ENCODE assay signal across 1 cellular context in the genomic region with DNA sequence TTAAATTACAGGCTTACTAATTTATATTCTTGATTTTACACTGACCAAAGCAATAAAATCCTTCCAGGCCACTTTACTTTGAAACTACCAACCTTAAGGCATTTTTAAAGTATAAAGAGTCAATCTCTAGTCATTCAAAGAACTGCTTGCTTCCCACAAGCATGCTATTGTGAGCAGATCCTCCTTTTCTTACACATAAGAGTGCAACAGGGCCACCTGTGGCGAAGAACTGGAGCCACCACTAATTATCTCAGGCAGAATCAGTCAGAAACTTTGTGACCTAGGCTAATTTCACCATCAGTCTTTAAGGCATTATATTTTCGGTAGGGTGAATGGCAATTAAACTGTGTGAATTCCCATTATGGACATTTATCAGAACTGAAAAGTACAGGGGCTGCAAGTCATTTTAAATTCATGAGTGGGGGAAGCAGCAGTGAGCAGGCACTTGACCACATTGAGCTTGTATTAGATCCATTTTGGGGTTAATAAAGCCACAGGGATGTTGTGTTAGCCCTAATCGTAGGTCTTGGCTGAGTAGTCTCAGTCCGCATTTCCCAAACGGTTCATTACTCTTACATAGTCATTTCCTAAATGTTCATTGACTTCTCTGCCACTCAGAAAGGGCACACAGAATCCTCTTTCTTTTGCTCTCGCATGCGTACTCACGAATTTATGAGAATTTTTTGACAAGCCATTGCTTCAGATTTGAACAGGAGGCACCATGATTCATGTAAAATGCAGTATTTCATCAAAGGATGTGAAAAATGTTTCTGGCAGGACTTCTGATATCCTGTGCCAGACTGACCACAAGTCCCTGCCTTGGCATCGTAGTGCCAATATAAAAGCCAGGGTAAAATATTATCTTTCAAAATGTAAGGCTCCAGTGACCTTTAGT.
A peak's percentile ranks its signal among the peaks of the same experiment; 100 is the strongest.
TF ChIP-seq lines count a peak whose summit lies in the region.

No MANE protein-coding gene starts in this region.

TF ChIP-seq in SK-N-SH treated with all-trans-retinoic acid at 6 μM for 48 hours, 23 proteins besides CTCF, POLR2A, EP300 and RAD21 (continued from another document):
- TF ChIP-seq, protein P1, sequence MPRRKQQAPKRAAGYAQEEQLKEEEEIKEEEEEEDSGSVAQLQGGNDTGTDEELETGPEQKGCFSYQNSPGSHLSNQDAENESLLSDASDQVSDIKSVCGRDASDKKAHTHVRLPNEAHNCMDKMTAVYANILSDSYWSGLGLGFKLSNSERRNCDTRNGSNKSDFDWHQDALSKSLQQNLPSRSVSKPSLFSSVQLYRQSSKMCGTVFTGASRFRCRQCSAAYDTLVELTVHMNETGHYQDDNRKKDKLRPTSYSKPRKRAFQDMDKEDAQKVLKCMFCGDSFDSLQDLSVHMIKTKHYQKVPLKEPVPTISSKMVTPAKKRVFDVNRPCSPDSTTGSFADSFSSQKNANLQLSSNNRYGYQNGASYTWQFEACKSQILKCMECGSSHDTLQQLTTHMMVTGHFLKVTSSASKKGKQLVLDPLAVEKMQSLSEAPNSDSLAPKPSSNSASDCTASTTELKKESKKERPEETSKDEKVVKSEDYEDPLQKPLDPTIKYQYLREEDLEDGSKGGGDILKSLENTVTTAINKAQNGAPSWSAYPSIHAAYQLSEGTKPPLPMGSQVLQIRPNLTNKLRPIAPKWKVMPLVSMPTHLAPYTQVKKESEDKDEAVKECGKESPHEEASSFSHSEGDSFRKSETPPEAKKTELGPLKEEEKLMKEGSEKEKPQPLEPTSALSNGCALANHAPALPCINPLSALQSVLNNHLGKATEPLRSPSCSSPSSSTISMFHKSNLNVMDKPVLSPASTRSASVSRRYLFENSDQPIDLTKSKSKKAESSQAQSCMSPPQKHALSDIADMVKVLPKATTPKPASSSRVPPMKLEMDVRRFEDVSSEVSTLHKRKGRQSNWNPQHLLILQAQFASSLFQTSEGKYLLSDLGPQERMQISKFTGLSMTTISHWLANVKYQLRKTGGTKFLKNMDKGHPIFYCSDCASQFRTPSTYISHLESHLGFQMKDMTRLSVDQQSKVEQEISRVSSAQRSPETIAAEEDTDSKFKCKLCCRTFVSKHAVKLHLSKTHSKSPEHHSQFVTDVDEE (CRISPR knock-in tag; IDR thresholded peaks at IDR 0.05) = no peak
- TF ChIP-seq, protein P2, sequence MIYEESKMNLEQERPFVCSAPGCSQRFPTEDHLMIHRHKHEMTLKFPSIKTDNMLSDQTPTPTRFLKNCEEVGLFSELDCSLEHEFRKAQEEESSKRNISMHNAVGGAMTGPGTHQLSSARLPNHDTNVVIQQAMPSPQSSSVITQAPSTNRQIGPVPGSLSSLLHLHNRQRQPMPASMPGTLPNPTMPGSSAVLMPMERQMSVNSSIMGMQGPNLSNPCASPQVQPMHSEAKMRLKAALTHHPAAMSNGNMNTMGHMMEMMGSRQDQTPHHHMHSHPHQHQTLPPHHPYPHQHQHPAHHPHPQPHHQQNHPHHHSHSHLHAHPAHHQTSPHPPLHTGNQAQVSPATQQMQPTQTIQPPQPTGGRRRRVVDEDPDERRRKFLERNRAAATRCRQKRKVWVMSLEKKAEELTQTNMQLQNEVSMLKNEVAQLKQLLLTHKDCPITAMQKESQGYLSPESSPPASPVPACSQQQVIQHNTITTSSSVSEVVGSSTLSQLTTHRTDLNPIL (CRISPR knock-in tag; IDR thresholded peaks at IDR 0.05; ENCODE audit: low read depth) = no peak
- TF ChIP-seq GLIS3 (CRISPR knock-in tag; IDR thresholded peaks at IDR 0.05) = no peak
- TF ChIP-seq, protein P3, sequence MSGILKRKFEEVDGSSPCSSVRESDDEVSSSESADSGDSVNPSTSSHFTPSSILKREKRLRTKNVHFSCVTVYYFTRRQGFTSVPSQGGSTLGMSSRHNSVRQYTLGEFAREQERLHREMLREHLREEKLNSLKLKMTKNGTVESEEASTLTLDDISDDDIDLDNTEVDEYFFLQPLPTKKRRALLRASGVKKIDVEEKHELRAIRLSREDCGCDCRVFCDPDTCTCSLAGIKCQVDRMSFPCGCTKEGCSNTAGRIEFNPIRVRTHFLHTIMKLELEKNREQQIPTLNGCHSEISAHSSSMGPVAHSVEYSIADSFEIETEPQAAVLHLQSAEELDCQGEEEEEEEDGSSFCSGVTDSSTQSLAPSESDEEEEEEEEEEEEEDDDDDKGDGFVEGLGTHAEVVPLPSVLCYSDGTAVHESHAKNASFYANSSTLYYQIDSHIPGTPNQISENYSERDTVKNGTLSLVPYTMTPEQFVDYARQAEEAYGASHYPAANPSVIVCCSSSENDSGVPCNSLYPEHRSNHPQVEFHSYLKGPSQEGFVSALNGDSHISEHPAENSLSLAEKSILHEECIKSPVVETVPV (CRISPR knock-in tag; IDR thresholded peaks at IDR 0.05) = no peak
- no peak for TF ChIP-seq CSDC2 (CRISPR knock-in tag; IDR thresholded peaks at IDR 0.05)
- TF ChIP-seq ISL1 (CRISPR knock-in tag; IDR thresholded peaks at IDR 0.05) = 0 out of 2 replicates have a peak, but pooled peaks have one; percentile 12
- TF ChIP-seq, protein P4, sequence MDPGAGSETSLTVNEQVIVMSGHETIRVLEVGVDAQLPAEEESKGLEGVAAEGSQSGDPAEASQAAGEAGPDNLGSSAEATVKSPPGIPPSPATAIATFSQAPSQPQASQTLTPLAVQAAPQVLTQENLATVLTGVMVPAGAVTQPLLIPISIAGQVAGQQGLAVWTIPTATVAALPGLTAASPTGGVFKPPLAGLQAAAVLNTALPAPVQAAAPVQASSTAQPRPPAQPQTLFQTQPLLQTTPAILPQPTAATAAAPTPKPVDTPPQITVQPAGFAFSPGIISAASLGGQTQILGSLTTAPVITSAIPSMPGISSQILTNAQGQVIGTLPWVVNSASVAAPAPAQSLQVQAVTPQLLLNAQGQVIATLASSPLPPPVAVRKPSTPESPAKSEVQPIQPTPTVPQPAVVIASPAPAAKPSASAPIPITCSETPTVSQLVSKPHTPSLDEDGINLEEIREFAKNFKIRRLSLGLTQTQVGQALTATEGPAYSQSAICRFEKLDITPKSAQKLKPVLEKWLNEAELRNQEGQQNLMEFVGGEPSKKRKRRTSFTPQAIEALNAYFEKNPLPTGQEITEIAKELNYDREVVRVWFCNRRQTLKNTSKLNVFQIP (CRISPR knock-in tag; IDR thresholded peaks at IDR 0.05; ENCODE audit: borderline replicate concordance, low read depth) = no peak
